2 cellular contexts compared by ENCODE assay signal in the genomic region with DNA sequence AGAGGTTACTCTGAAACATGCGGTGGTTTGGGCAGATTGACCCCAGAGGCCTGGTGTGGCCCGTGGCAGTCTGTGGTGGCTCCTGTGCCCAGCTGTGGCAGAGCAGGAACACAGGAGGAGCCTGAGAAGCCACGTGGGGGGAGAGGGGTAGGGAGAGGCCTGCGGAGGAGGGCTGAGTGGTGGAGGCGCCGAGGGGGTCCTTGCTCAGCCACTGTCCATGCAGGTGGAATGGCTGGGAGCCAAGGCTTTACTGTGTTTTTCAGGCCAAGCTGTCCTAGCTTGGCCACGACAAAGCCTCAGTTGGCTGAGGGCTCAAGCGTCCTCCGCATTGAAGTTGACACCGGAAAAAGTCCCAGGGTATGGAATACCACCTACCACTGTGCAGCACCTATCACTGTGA.
TF ChIP-seq lines count a peak whose summit lies in the region.

No MANE protein-coding gene starts in this region.

TF ChIP-seq in K562, 482 proteins besides CTCF, POLR2A, EP300 and RAD21:
- TF ChIP-seq RBFOX2 (IDR thresholded peaks at IDR 0.05; ENCODE audit: low read depth, low read length) (0 out of 2 replicates have a peak, but pooled peaks have one; percentile 8), TGIF2 (CRISPR knock-in tag; IDR thresholded peaks at IDR 0.05) (0 out of 2 replicates have a peak, but pooled peaks have one; percentile 25), FOXA3 (CRISPR knock-in tag; conservative IDR thresholded peaks at IDR 0.05 in 1 of 2, IDR thresholded peaks at IDR 0.05 in 1 of 2) (0 out of 4 replicates have a peak, but pooled peaks of 1 of the 2 experiments have one; percentile 18), USF2 (CRISPR knock-in tag; IDR thresholded peaks at IDR 0.05) (0 out of 2 replicates have a peak, but pooled peaks have one; percentile 9), NR1H2 (CRISPR knock-in tag; IDR thresholded peaks at IDR 0.05) (0 out of 2 replicates have a peak, but pooled peaks have one; percentile 9), NFIC (IDR thresholded peaks at IDR 0.05) (peak; percentile 31; the same call in 1 of the 2 replicates), CREB1 (IDR thresholded peaks at IDR 0.05) (no peak), CREB1 (CRISPR knock-in tag; IDR thresholded peaks at IDR 0.05) (0 out of 2 replicates have a peak, but pooled peaks have one; percentile 49), NBN (IDR thresholded peaks at IDR 0.05; ENCODE audit: low read depth) (no peak), ZNF583 (CRISPR knock-in tag; IDR thresholded peaks at IDR 0.05) (no peak)
- TF ChIP-seq, protein P1, sequence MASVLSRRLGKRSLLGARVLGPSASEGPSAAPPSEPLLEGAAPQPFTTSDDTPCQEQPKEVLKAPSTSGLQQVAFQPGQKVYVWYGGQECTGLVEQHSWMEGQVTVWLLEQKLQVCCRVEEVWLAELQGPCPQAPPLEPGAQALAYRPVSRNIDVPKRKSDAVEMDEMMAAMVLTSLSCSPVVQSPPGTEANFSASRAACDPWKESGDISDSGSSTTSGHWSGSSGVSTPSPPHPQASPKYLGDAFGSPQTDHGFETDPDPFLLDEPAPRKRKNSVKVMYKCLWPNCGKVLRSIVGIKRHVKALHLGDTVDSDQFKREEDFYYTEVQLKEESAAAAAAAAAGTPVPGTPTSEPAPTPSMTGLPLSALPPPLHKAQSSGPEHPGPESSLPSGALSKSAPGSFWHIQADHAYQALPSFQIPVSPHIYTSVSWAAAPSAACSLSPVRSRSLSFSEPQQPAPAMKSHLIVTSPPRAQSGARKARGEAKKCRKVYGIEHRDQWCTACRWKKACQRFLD (CRISPR knock-in tag; IDR thresholded peaks at IDR 0.05): peak; percentile 25; the same call in 1 of the 2 replicates

TF ChIP-seq in H1, 55 proteins besides CTCF, POLR2A, EP300 and RAD21:
- TF ChIP-seq POLR2AphosphoS5 (IDR thresholded peaks at IDR 0.05; ENCODE audit: low read depth, low read length) (no peak), BACH1 (IDR thresholded peaks at IDR 0.05; ENCODE audit: low read length) (no peak), BCL11A (IDR thresholded peaks at IDR 0.05; ENCODE audit: low read depth in 2 of 2, low read length in 2 of 2) (no peak), CBX5 (IDR thresholded peaks at IDR 0.05; ENCODE audit: low read depth, low read length) (no peak), EZH2 (IDR thresholded peaks at IDR 0.05; ENCODE audit: low read depth, low read length, severe bottlenecking) (no peak), RNF2 (IDR thresholded peaks at IDR 0.05; ENCODE audit: borderline replicate concordance, low read depth, low read length, missing control alignments, poor library complexity, severe bottlenecking) (no peak), ZNF274 (IDR thresholded peaks at IDR 0.05; ENCODE audit: borderline replicate concordance, extremely low read depth, low read length) (no peak), GTF2F1 (IDR thresholded peaks at IDR 0.05; ENCODE audit: borderline replicate concordance, low read depth, low read length) (no peak), SIRT6 (IDR thresholded peaks at IDR 0.05; ENCODE audit: low read length) (no peak), SIN3A (conservative IDR thresholded peaks at IDR 0.05 in 1 of 2, IDR thresholded peaks at IDR 0.05 in 1 of 2; ENCODE audit: low read depth in 1 of 2, low read length in 2 of 2) (no peak), SIX5 (IDR thresholded peaks at IDR 0.05; ENCODE audit: low read depth, low read length) (no peak), BRCA1 (IDR thresholded peaks at IDR 0.05; ENCODE audit: low read depth, low read length) (no peak), HDAC2 (IDR thresholded peaks at IDR 0.05; ENCODE audit: borderline replicate concordance in 1 of 2, low read depth in 2 of 2, low read length in 2 of 2) (no peak), YY1 (IDR thresholded peaks at IDR 0.05; ENCODE audit: low read depth, low read length) (no peak), MAFK (IDR thresholded peaks at IDR 0.05; ENCODE audit: low read depth, low read length) (no peak), PHF8 (conservative IDR thresholded peaks at IDR 0.05; ENCODE audit: low read depth, low read length) (no peak)
